16 cellular contexts compared by ENCODE assay signal in the genomic region with DNA sequence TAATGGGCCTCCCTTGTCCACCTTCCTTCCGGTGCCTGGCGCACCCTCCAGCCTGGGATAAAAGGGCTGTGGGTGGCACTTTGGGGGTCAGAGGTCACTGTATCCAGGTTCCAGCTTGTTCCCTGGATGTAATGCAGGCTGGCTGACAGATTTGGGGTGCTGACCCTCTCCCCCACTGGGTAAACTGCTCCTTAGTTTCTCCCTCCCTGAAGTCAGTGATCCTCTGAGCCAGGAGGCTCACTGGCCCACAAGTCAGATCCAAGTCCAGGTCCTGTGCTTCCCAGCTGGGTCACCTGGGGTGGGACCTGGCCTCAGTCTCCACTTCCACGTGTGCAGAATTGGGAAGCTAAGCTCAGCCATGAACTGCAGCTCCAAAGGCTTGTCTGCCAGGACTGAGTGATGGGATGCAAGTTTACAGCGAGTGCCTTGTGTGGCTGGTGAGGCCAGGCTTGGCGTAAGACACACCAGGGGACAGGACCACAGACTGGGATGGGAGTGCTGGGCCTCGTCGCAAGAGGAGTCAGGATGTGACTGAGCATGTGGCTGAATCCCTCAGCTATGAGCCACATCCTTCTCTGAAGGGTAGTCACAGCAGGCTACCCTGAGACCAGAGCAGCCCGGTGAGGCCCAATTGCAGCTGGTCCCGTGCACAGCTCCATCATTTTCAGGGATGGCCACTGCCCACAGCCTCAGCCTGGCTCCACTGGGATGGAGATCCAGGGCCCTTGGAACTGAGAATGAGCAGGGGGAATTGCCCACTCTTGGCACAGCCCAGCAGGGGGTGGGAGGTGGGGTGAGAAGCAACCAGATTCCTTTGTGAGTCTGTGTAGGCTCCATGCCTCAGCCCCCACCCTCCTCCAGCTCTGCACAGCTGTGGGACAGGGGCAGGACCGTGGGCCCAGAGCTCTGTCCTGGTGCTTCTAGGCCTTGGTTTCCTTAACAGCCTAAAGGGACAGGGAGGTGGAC. TPM values are rescaled to one million over a fixed set of nuclear protein-coding genes. Genes with fewer than 3 reads are reported as not detected.
DNase-seq lines count a peak whose midpoint lies in the region; ATAC-seq, FAIRE-seq and TF ChIP-seq lines count a peak whose summit lies in the region.
"Had no signal": no experiment of that assay in that cellular context is flagged by ENCODE, and none has a peak within 500 bp of the region (broad histone marks: within the 10 kb centered on the region; RNA-seq: fewer than 3 reads in every experiment).

No MANE protein-coding gene starts in this region.

- TF ChIP-seq EP300 in H1 (IDR thresholded peaks at IDR 0.05; ENCODE audit: borderline replicate concordance in 1 of 2, low read depth in 2 of 2, low read length in 2 of 2), result no peak

- no peak overlapping the region for H3K23ac ChIP-seq in H1 (ENCODE audit: insufficient read length)

- no peak overlapping the region for H3K14ac ChIP-seq in H1 (ENCODE audit: insufficient read length)

- H3K27ac ChIP-seq in A673 (ENCODE audit: low read depth, low read length, poor library complexity, severe bottlenecking) (peak overlapping the region; percentile 42), PC-3 (ENCODE audit: low read length) (no peak overlapping the region), H1 (ENCODE audit: low read depth, low read length) (no peak overlapping the region)
- H3K27ac ChIP-seq: parathyroid adenoma had no signal

- H3F3A ChIP-seq in PC-3 (ENCODE audit: low read length, unreplicated experiment), result no peaks in the 10 kb centered on the region

- BruUV-seq in A673 (replicated peaks; lab: Mats Ljungman, UMichigan), result no TSS peak
- no TSS peak for BruUV-seq in PC-3 (replicated peaks; lab: Mats Ljungman, UMichigan)

- no peaks in the 10 kb centered on the region for H3K79me2 ChIP-seq in PC-3 (ENCODE audit: low read length)
- H3K79me2 ChIP-seq in H1 (ENCODE audit: control insufficient read depth in 1 of 2, insufficient read depth in 2 of 2, low read length in 2 of 2), result no peaks in the 10 kb centered on the region
- H3K79me2 ChIP-seq: parathyroid adenoma had no signal

- no peak overlapping the region for H2BK15ac ChIP-seq in H1 (ENCODE audit: low read length)

- no peak overlapping the region for H2BK20ac ChIP-seq in H1 (ENCODE audit: low read length)

- 85% methylated on average over 10 of the region's 10 CpGs; no CpG with 5 or more reads in 1 of the 2 experiments for WGBS in H1 (ENCODE audit: extremely low coverage in 1 of 2, insufficient coverage in 1 of 2, insufficient read length in 1 of 2, insufficient replicate concordance in 2 of 2, low coverage in 1 of 2, low lambda C conversion rate in 2 of 2, missing lambda C conversion rate in 1 of 2), 2 experiments

- POLR2A ChIA-PET in A673 (lab: Charles Lee; ENCODE audit: low non-redundant PET) (interaction anchor here (0.6 to 0.7 kb wide), 2 partner anchors 18 to 318 kb away, joined by 3 to 4 read pairs; partner anchors contain the start of gene PMM1), PC-3 (lab: Charles Lee; ENCODE audit: unreplicated experiment) (interaction anchor here (0.7 kb wide), 1 partner anchor 16 kb away, joined by 3 read pairs; no protein-coding TSS in a partner anchor), H1 (lab: Charles Lee; ENCODE audit: partially characterized antibody) (interaction anchor here (0.8 to 3.5 kb wide), 6 partner anchors 9 to 33 kb away, joined by 3 to 15 read pairs (median 7); partner anchors contain the start of gene TNFRSF13C)

- H3K9me3 ChIP-seq in A673 (ENCODE audit: low read depth, low read length, poor library complexity, severe bottlenecking) (no peaks in the 10 kb centered on the region), PC-3 (ENCODE audit: low read length) (no peaks in the 10 kb centered on the region), H1 (ENCODE audit: insufficient read depth in 2 of 2, low read depth in 1 of 2, low read length in 1 of 2) (no peaks in the 10 kb centered on the region; a peak in 1 of 4 replicates)
- H3K9me3 ChIP-seq: heart right ventricle, SK-N-SH had no signal

- H2AFZ ChIP-seq in PC-3 (ENCODE audit: low read length), result no peak overlapping the region
- H2AFZ ChIP-seq in H1 (ENCODE audit: low read length), result no peak overlapping the region
- H2AFZ ChIP-seq: parathyroid adenoma had no signal

- H3K4me3 ChIP-seq in A673 (ENCODE audit: low read depth, low read length, poor library complexity, severe bottlenecking) (no peak overlapping the region), PC-3 (ENCODE audit: low read length) (no peak overlapping the region), H1 (ENCODE audit: extremely low read depth in 1 of 4, insufficient read depth in 2 of 4, low read depth in 3 of 4, low read length in 4 of 4) (no peak overlapping the region)
- H3K4me3 ChIP-seq: heart right ventricle, lung had no signal

- H3K4ac ChIP-seq in H1 (replicated peaks; ENCODE audit: insufficient read length, low read depth, low read length), result no peak overlapping the region

- intact Hi-C loops in A673 (cut with micrococcal nuclease; ENCODE audit: unreplicated experiment) (no loop called here), PC-3 (cut with micrococcal nuclease) (no loop called here)

- TF ChIP-seq POLR2A in H1 (IDR thresholded peaks at IDR 0.05; ENCODE audit: control extremely low read depth in 1 of 2, low read depth in 2 of 2, low read length in 2 of 2), result no peak; a peak in 1 of 3 replicates

- no peak for FAIRE-seq in H1 (lab: Jason Lieb, UNC)

- H3K36me3 ChIP-seq in A673 (ENCODE audit: insufficient read depth, low read length, poor library complexity, severe bottlenecking), result peaks cover 42% of the 10 kb centered on the region
- no peaks in the 10 kb centered on the region for H3K36me3 ChIP-seq in PC-3 (ENCODE audit: low read depth, low read length)
- H3K36me3 ChIP-seq in H1 (ENCODE audit: control insufficient read depth in 2 of 4, insufficient read depth in 4 of 4, low read length in 3 of 4), result peaks cover 12 to 36% (median 22%) of the 10 kb centered on the region in 4 experiments

- ATAC-seq in PC-3, result peak; percentile 8; the same call in 1 of the 2 replicates
- ATAC-seq in GM18517 (IDR thresholded peaks at IDR 0.05; ENCODE audit: unreplicated experiment), result no peak
- ATAC-seq: heart right ventricle had no signal

- no peak overlapping the region for H2BK120ac ChIP-seq in H1 (replicated peaks; ENCODE audit: low read depth, low read length)

- CTCF ChIA-PET in A673 (lab: Charles Lee), result no interaction called here
- CTCF ChIA-PET in PC-3 (lab: Charles Lee), result no interaction called here
- CTCF ChIA-PET in H1 (lab: Charles Lee; ENCODE audit: partially characterized antibody), result interaction anchor here (0.7 to 5.2 kb wide), 8 partner anchors 8 to 211 kb away, joined by 3 to 32 read pairs (median 4); partner anchors contain the start of gene TNFRSF13C

- H3K4me2 ChIP-seq in PC-3 (ENCODE audit: low read length), result no peak overlapping the region
- no peak overlapping the region for H3K4me2 ChIP-seq in H1 (ENCODE audit: insufficient read depth in 1 of 2, low read depth in 2 of 2, low read length in 2 of 2)
- H3K4me2 ChIP-seq: SK-N-SH had no signal

- no peak overlapping the region for H4K5ac ChIP-seq in H1 (ENCODE audit: insufficient read length, low read depth, low read length)

- H3K4me1 ChIP-seq in A673 (ENCODE audit: insufficient read depth, low read length, poor library complexity, severe bottlenecking) (peaks cover 16% of the 10 kb centered on the region), PC-3 (ENCODE audit: insufficient read depth, low read length) (no peaks in the 10 kb centered on the region), H1 (replicated peaks in 1 of 4; ENCODE audit: control insufficient read depth in 3 of 4, insufficient read depth in 4 of 4, low read length in 3 of 4) (peaks cover 0 to 23% (median 6%) of the 10 kb centered on the region in 4 experiments; a peak in 4 of 7 replicates)

- H3K9me2 ChIP-seq in PC-3 (replicated peaks; ENCODE audit: low read length), result no peaks in the 10 kb centered on the region
- H3K9me2 ChIP-seq: SK-N-SH had no signal

- H2BK5ac ChIP-seq in H1 (ENCODE audit: low read depth, low read length), result no peak overlapping the region; the same call in 1 of the 2 replicates

- DNase-seq in A673 (ENCODE audit: low spot score) (peak; percentile 59), GM10266 (ENCODE audit: extremely low spot score) (peak; percentile 42), PC-3 (no peak), H1 (ENCODE audit: low read depth in 1 of 2, low spot score in 2 of 2) (no peak), NCI-H1694 treated with DMSO at 0.1 percent for 48 hours (lab: John Stamatoyannopoulos, UW) (no peak), G401 (ENCODE audit: low spot score) (no peak), hypothalamus (lab: John Stamatoyannopoulos, UW) (no peak)
- DNase-seq: activated CD8-positive, alpha-beta memory T cell treated with anti-CD3 and anti-CD28 coated beads for 24 hours; anterior cingulate cortex; heart right ventricle; NCI-H1105; NCI-H526 treated with DMSO at 0.1 percent for 48 hours; SK-N-SH had no signal

- H4K8ac ChIP-seq in H1 (ENCODE audit: extremely low read depth, insufficient read depth, low read length), result no peak overlapping the region; the same call in 1 of the 2 replicates

- H4K91ac ChIP-seq in H1 (replicated peaks; ENCODE audit: insufficient read length, low read length), result no peak overlapping the region

- no peak overlapping the region for H3K9ac ChIP-seq in PC-3 (ENCODE audit: low read length)
- no peak overlapping the region for H3K9ac ChIP-seq in H1 (replicated peaks in 1 of 4; ENCODE audit: extremely low read depth in 1 of 4, low read depth in 3 of 4, low read length in 3 of 4)
- H3K9ac ChIP-seq: parathyroid adenoma, SK-N-SH had no signal

- no peaks in the 10 kb centered on the region for H3K79me1 ChIP-seq in H1 (ENCODE audit: low read depth, low read length)

- TF ChIP-seq CTCF in A673 (conservative IDR thresholded peaks at IDR 0.05; ENCODE audit: low read depth, low read length) (no peak), GM10266 (IDR thresholded peaks at IDR 0.05; ENCODE audit: control insufficient read depth, insufficient read depth, low read depth, missing control alignments) (no peak), PC-3 (conservative IDR thresholded peaks at IDR 0.05; ENCODE audit: low read depth, low read length) (no peak), H1 (IDR thresholded peaks at IDR 0.05; ENCODE audit: control extremely low read depth in 1 of 3, insufficient read depth in 1 of 3, low read depth in 1 of 3, low read length in 3 of 3) (no peak)

- in situ Hi-C loops in G401 (cut with HindIII; ENCODE audit: low sequenced_read_pairs), result no loop called here

- H3K23me2 ChIP-seq in H1 (ENCODE audit: low read depth, low read length), result peaks cover 2% of the 10 kb centered on the region; the same call in 1 of the 2 replicates

- no peak overlapping the region; the same call in 1 of the 2 replicates for H3K18ac ChIP-seq in H1 (ENCODE audit: extremely low read depth, low read length)

- no peaks in the 10 kb centered on the region for H4K20me1 ChIP-seq in PC-3 (ENCODE audit: low read length)
- H4K20me1 ChIP-seq in H1 (replicated peaks in 1 of 2; ENCODE audit: control insufficient read depth in 1 of 2, insufficient read depth in 2 of 2, low read length in 2 of 2), result peaks cover 20 to 30% of the 10 kb centered on the region in 2 experiments

- no peak overlapping the region for H2BK12ac ChIP-seq in H1 (ENCODE audit: low read depth, low read length)

- no peak for TF ChIP-seq RAD21 in H1 (IDR thresholded peaks at IDR 0.05 in 1 of 2, conservative IDR thresholded peaks at IDR 0.05 in 1 of 2; ENCODE audit: low read depth in 2 of 2, low read length in 2 of 2)

- H3K56ac ChIP-seq in H1 (replicated peaks; ENCODE audit: insufficient read length, low read depth, low read length), result no peak overlapping the region

- peaks cover 18% of the 10 kb centered on the region for H3K27me3 ChIP-seq in A673 (replicated peaks; ENCODE audit: insufficient read depth, low read depth, low read length, poor library complexity)
- 0 out of 2 replicates have a peak, but pooled peaks cover 6% of the 10 kb centered on the region for H3K27me3 ChIP-seq in PC-3 (ENCODE audit: low read length)
- H3K27me3 ChIP-seq in H1 (replicated peaks in 1 of 4; ENCODE audit: control insufficient read depth in 3 of 4, extremely low read depth in 1 of 4, insufficient read depth in 3 of 4, low read length in 3 of 4), result peaks cover 33 to 45% (median 41%) of the 10 kb centered on the region in 4 experiments

- H2AK5ac ChIP-seq in H1 (ENCODE audit: low read depth, low read length), result no peak overlapping the region

RNA-seq across cellular contexts. Expression of gene SHISA8, which starts 7.2 kb away (rescaled TPM):
- total RNA-seq in A673 (2021) (1.4 and 1.8 TPM in 2 replicates), PC-3 (2014; rRNA removed) (not detected in 2 replicates)
- 0.89 and 0.90 TPM in 2 replicates for total RNA-seq in H1 (2021; fragmentation: NEBNext Ultra II Directional; extraction: Animal tissue kit (Norgen Biotek cat#: 25700))
- 0.14 and 0.35 TPM in 2 replicates for polyA plus RNA-seq in H1 (2011; rRNA removed)
- 0.39 TPM for polyA plus RNA-seq in H1 (2011; cell fraction: cytosol; rRNA removed)
- polyA plus RNA-seq in H1 (2011; cell fraction: nucleus; rRNA removed), result 2.4 TPM
- polyA plus RNA-seq in H1 (2012, experiment 1 of 2), result 0.39 to 0.50 TPM in 2 of 4 replicates, not detected in the others
- polyA plus RNA-seq in H1 (2012, experiment 2 of 2), result not detected
- polyA plus RNA-seq in H1 (2013, experiment 1 of 2), result 0.73 TPM
- polyA plus RNA-seq in H1 (2013, experiment 2 of 2), result 0.59 TPM
- not detected in 2 replicates for polyA minus RNA-seq in H1 (2011; rRNA and poly(A)+ RNA removed)
- polyA minus RNA-seq in H1 (2011; cell fraction: cytosol; rRNA and poly(A)+ RNA removed), result not detected
- polyA minus RNA-seq in H1 (2011; cell fraction: nucleus; rRNA and poly(A)+ RNA removed), result 0.70 TPM
- total RNA-seq in G401 (2014; rRNA removed; shearing (Covaris generic)), result 0.78 and 5.5 TPM in 2 replicates
- polyA plus RNA-seq: SK-N-SH had no signal

RNA-seq across cellular contexts. Expression of gene TNFRSF13C, which starts 18.9 kb away (rescaled TPM):
- total RNA-seq in A673 (2021), result 6.6 and 8.0 TPM in 2 replicates
- total RNA-seq in PC-3 (2014; rRNA removed), result 0.58 and 0.66 TPM in 2 replicates
- total RNA-seq in H1 (2021; fragmentation: NEBNext Ultra II Directional; extraction: Animal tissue kit (Norgen Biotek cat#: 25700)), result 1.8 and 2.0 TPM in 2 replicates
- polyA plus RNA-seq in H1 (2011; rRNA removed), result 1.4 TPM in 2 replicates
- polyA plus RNA-seq in H1 (2011; cell fraction: cytosol; rRNA removed), result 1.00 TPM
- polyA plus RNA-seq in H1 (2011; cell fraction: nucleus; rRNA removed), result 4.9 TPM
- polyA plus RNA-seq in H1 (2012, experiment 1 of 2), result 1.0 to 1.8 TPM (median 1.3 TPM) in 4 replicates
- polyA plus RNA-seq in H1 (2012, experiment 2 of 2), result 0.73 TPM
- 1.6 TPM for polyA plus RNA-seq in H1 (2013, experiment 1 of 2)
- 1.6 TPM for polyA plus RNA-seq in H1 (2013, experiment 2 of 2)
- polyA minus RNA-seq in H1 (2011; rRNA and poly(A)+ RNA removed), result 0.83 and 1.5 TPM in 2 replicates
- 1.2 TPM for polyA minus RNA-seq in H1 (2011; cell fraction: cytosol; rRNA and poly(A)+ RNA removed)
- polyA minus RNA-seq in H1 (2011; cell fraction: nucleus; rRNA and poly(A)+ RNA removed), result 1.6 TPM
- total RNA-seq in G401 (2014; rRNA removed; shearing (Covaris generic)), result 0.03 and 0.12 TPM in 2 replicates

RNA-seq across cellular contexts. Expression of gene CENPM, which starts 39.2 kb away (rescaled TPM):
- total RNA-seq in A673 (2021) (62.1 and 67.2 TPM in 2 replicates), PC-3 (2014; rRNA removed) (75.9 and 77.5 TPM in 2 replicates)
- total RNA-seq in H1 (2021; fragmentation: NEBNext Ultra II Directional; extraction: Animal tissue kit (Norgen Biotek cat#: 25700)), result 30.0 and 32.0 TPM in 2 replicates
- 80.4 and 94.6 TPM in 2 replicates for polyA plus RNA-seq in H1 (2011; rRNA removed)
- 68.6 TPM for polyA plus RNA-seq in H1 (2011; cell fraction: cytosol; rRNA removed)
- polyA plus RNA-seq in H1 (2011; cell fraction: nucleus; rRNA removed), result 146 TPM
- 22.9 to 58.2 TPM (median 53.9 TPM) in 4 replicates for polyA plus RNA-seq in H1 (2012, experiment 1 of 2)
- 81.1 TPM for polyA plus RNA-seq in H1 (2012, experiment 2 of 2)
- polyA plus RNA-seq in H1 (2013, experiment 1 of 2), result 54.0 TPM
- 50.9 TPM for polyA plus RNA-seq in H1 (2013, experiment 2 of 2)
- polyA minus RNA-seq in H1 (2011; rRNA and poly(A)+ RNA removed), result 43.8 and 44.6 TPM in 2 replicates
- 29.3 TPM for polyA minus RNA-seq in H1 (2011; cell fraction: cytosol; rRNA and poly(A)+ RNA removed)
- 48.6 TPM for polyA minus RNA-seq in H1 (2011; cell fraction: nucleus; rRNA and poly(A)+ RNA removed)
- total RNA-seq in G401 (2014; rRNA removed; shearing (Covaris generic)), result 89.5 and 91.5 TPM in 2 replicates

Comparison
In these comparisons a context has a peak if more than half of its experiments do, and no peak if none do; other contexts are left out.
1. DNase-seq: peak in A673 (single experiment) and GM10266 (single experiment); none in PC-3 (single experiment), H1 (0 of 2), NCI-H1694 treated with DMSO at 0.1 percent for 48 hours (single experiment), G401 (single experiment) and hypothalamus (0 of 51).